ENCODE assay signal across 9 cellular contexts in genomic region chr22:45010532-45010900, GRCh38. TPM values are rescaled to one million over a fixed set of nuclear protein-coding genes. Genes with fewer than 3 reads are reported as not detected.
A peak's percentile ranks its signal among the peaks of the same experiment; 100 is the strongest.
DNase-seq lines count a peak whose midpoint lies in the region; ATAC-seq, FAIRE-seq and TF ChIP-seq lines count a peak whose summit lies in the region.
"Had no signal": no experiment of that assay in that cellular context is flagged by ENCODE, and none has a peak within 500 bp of the region (broad histone marks: within the 10 kb centered on the region; RNA-seq: fewer than 3 reads in every experiment).

No MANE protein-coding gene starts in this region.

- H4K5ac ChIP-seq in H1 (ENCODE audit: insufficient read length, low read depth, low read length), result no peak overlapping the region

- H4K8ac ChIP-seq in H1 (ENCODE audit: extremely low read depth, insufficient read depth, low read length), result no peak overlapping the region

- H3K4me3 ChIP-seq in H1 (ENCODE audit: extremely low read depth in 1 of 4, insufficient read depth in 2 of 4, low read depth in 3 of 4, low read length in 4 of 4), result peak overlapping the region; percentile 68 to 96 (median 74)
- H3K4me3 ChIP-seq in pancreas, result peak overlapping the region; percentile 10 to 42 (median 21)

- no peak overlapping the region for H3K14ac ChIP-seq in H1 (ENCODE audit: insufficient read length)

- DNase-seq in COR-L47 (lab: John Stamatoyannopoulos, UW), result peak; percentile 30
- peak; percentile 64 for DNase-seq in NCI-H69 (lab: John Stamatoyannopoulos, UW)
- DNase-seq in H1 (ENCODE audit: low read depth in 1 of 2, low spot score in 2 of 2), result no peak
- DNase-seq in pancreas, result no peak
- DNase-seq in NCI-H2081 treated with DMSO at 0.1 percent for 48 hours (lab: John Stamatoyannopoulos, UW), result no peak
- no peak for DNase-seq in HK-2 (ENCODE audit: unreplicated experiment)
- no peak for DNase-seq in activated CD8-positive, alpha-beta memory T cell treated with anti-CD3 and anti-CD28 coated beads for 24 hours
- no peak for DNase-seq in NCI-H524 (lab: John Stamatoyannopoulos, UW)

- FAIRE-seq in H1 (lab: Jason Lieb, UNC) (no peak), pancreas (lab: Jason Lieb, UNC) (no peak)

- H2BK15ac ChIP-seq in H1 (ENCODE audit: low read length), result no peak overlapping the region

- no peak overlapping the region for H2BK120ac ChIP-seq in H1 (replicated peaks; ENCODE audit: low read depth, low read length)

- no peak for TF ChIP-seq EP300 in H1 (IDR thresholded peaks at IDR 0.05; ENCODE audit: borderline replicate concordance in 1 of 2, low read depth in 2 of 2, low read length in 2 of 2)

- H2AFZ ChIP-seq in H1 (ENCODE audit: low read length), result no peak overlapping the region

- POLR2A ChIA-PET in H1 (lab: Charles Lee; ENCODE audit: partially characterized antibody), result interaction anchor here (9.0 kb wide), 1 partner anchor 33 kb away, joined by 204 read pairs; no protein-coding TSS in a partner anchor

- peak overlapping the region; percentile 83 for H3K18ac ChIP-seq in H1 (ENCODE audit: extremely low read depth, low read length)

- H3K9me3 ChIP-seq in H1 (ENCODE audit: insufficient read depth in 2 of 2, low read depth in 1 of 2, low read length in 1 of 2), result no peaks in the 10 kb centered on the region
- H3K9me3 ChIP-seq in pancreas, result no peaks in the 10 kb centered on the region
- H3K9me3 ChIP-seq: neutrophil had no signal

- H3K27ac ChIP-seq in H1 (ENCODE audit: low read depth, low read length) (no peak overlapping the region), pancreas (no peak overlapping the region)
- H3K27ac ChIP-seq: neutrophil had no signal

- H3K23me2 ChIP-seq in H1 (ENCODE audit: low read depth, low read length), result peaks cover 6% of the 10 kb centered on the region; the same call in 1 of the 2 replicates

- H3K23ac ChIP-seq in H1 (ENCODE audit: insufficient read length), result no peak overlapping the region

- no peak overlapping the region for H3K56ac ChIP-seq in H1 (replicated peaks; ENCODE audit: insufficient read length, low read depth, low read length)

- H3K27me3 ChIP-seq in H1 (replicated peaks in 1 of 4; ENCODE audit: control insufficient read depth in 3 of 4, extremely low read depth in 1 of 4, insufficient read depth in 3 of 4, low read length in 3 of 4), result no peaks in the 10 kb centered on the region
- H3K27me3 ChIP-seq in pancreas, result peaks cover 0 to 17% (median 3%) of the 10 kb centered on the region in 4 donors

- peak overlapping the region in 3 of 4 experiments; percentile 42 to 84 (median 83); a peak in 5 of 7 replicates for H3K9ac ChIP-seq in H1 (replicated peaks in 1 of 4; ENCODE audit: extremely low read depth in 1 of 4, low read depth in 3 of 4, low read length in 3 of 4)

- ATAC-seq in pancreas, result no peak

- H3K79me1 ChIP-seq in H1 (ENCODE audit: low read depth, low read length), result no peaks in the 10 kb centered on the region; the same call in 1 of the 2 replicates

- H2BK12ac ChIP-seq in H1 (ENCODE audit: low read depth, low read length), result no peak overlapping the region

- TF ChIP-seq RAD21 in H1 (IDR thresholded peaks at IDR 0.05 in 1 of 2, conservative IDR thresholded peaks at IDR 0.05 in 1 of 2; ENCODE audit: low read depth in 2 of 2, low read length in 2 of 2), result no peak

- no peak overlapping the region for H2BK20ac ChIP-seq in H1 (ENCODE audit: low read length)

- peaks cover 5 to 22% of the 10 kb centered on the region in 2 experiments for H3K79me2 ChIP-seq in H1 (ENCODE audit: control insufficient read depth in 1 of 2, insufficient read depth in 2 of 2, low read length in 2 of 2)

- peak overlapping the region; percentile 81 for H2BK5ac ChIP-seq in H1 (ENCODE audit: low read depth, low read length)

- H3K4ac ChIP-seq in H1 (replicated peaks; ENCODE audit: insufficient read length, low read depth, low read length), result no peak overlapping the region

- 16% methylated on average over 17 of the region's 17 CpGs; no CpG with 5 or more reads in 1 of the 2 experiments for WGBS in H1 (ENCODE audit: extremely low coverage in 1 of 2, insufficient coverage in 1 of 2, insufficient read length in 1 of 2, insufficient replicate concordance in 2 of 2, low coverage in 1 of 2, low lambda C conversion rate in 2 of 2, missing lambda C conversion rate in 1 of 2), 2 experiments
- WGBS in pancreas, 2 donors, result 2 to 3% methylated on average over 17 of the region's 17 CpGs

- H4K20me1 ChIP-seq in H1 (replicated peaks in 1 of 2; ENCODE audit: control insufficient read depth in 1 of 2, insufficient read depth in 2 of 2, low read length in 2 of 2), result peaks cover under 1 to 1% of the 10 kb centered on the region in 2 experiments

- TF ChIP-seq CTCF in H1 (IDR thresholded peaks at IDR 0.05; ENCODE audit: control extremely low read depth in 1 of 3, insufficient read depth in 1 of 3, low read depth in 1 of 3, low read length in 3 of 3) (no peak), pancreas (IDR thresholded peaks at IDR 0.05) (no peak)

- intact Hi-C loops in pancreas (cut with DNase I), result no loop called here

- H3K4me2 ChIP-seq in H1 (ENCODE audit: insufficient read depth in 1 of 2, low read depth in 2 of 2, low read length in 2 of 2), result peak overlapping the region; percentile 76 to 83

- H3K36me3 ChIP-seq in H1 (ENCODE audit: control insufficient read depth in 2 of 4, insufficient read depth in 4 of 4, low read length in 3 of 4) (peaks cover 0 to 9% (median under 1%) of the 10 kb centered on the region in 4 experiments; a peak in 2 of 8 replicates), pancreas (no peaks in the 10 kb centered on the region)
- H3K36me3 ChIP-seq: neutrophil had no signal

- no peak overlapping the region for H4K91ac ChIP-seq in H1 (replicated peaks; ENCODE audit: insufficient read length, low read length)

- CTCF ChIA-PET in H1 (lab: Charles Lee; ENCODE audit: partially characterized antibody), result interaction anchor here (0.6 to 1.3 kb wide), 2 partner anchors 73 to 88 kb away, joined by 3 read pairs; no protein-coding TSS in a partner anchor

- no peak for TF ChIP-seq POLR2A in H1 (IDR thresholded peaks at IDR 0.05; ENCODE audit: control extremely low read depth in 1 of 2, low read depth in 2 of 2, low read length in 2 of 2)

- no peak overlapping the region for H2AK5ac ChIP-seq in H1 (ENCODE audit: low read depth, low read length)

- peaks cover 0 to 20% (median 11%) of the 10 kb centered on the region in 4 experiments; a peak in 6 of 7 replicates for H3K4me1 ChIP-seq in H1 (replicated peaks in 1 of 4; ENCODE audit: control insufficient read depth in 3 of 4, insufficient read depth in 4 of 4, low read length in 3 of 4)
- peaks cover 8 to 12% (median 11%) of the 10 kb centered on the region in 3 donors for H3K4me1 ChIP-seq in pancreas

TF ChIP-seq in H1, 55 proteins besides CTCF, POLR2A, EP300 and RAD21:
- TF ChIP-seq YY1 (IDR thresholded peaks at IDR 0.05; ENCODE audit: low read depth, low read length), result 0 out of 2 replicates have a peak, but pooled peaks have one; percentile 18
- TF ChIP-seq BRCA1 (IDR thresholded peaks at IDR 0.05; ENCODE audit: low read depth, low read length), result no peak
TF ChIP-seq in H1: peak in this region for 1.

RNA-seq across cellular contexts. Expression of gene PHF21B, which starts 0.7 kb away (rescaled TPM):
- total RNA-seq in H1 (2021; fragmentation: NEBNext Ultra II Directional; extraction: Animal tissue kit (Norgen Biotek cat#: 25700)), result 57.2 and 68.1 TPM in 2 replicates
- polyA plus RNA-seq in H1 (2011; rRNA removed) (19.3 and 24.7 TPM in 2 replicates), pancreas (1 to 10 TPM in 1 of 2 donors, under 1 TPM in 1; 0.57 to 2.9 TPM)
- 25.0 TPM for polyA plus RNA-seq in H1 (2011; cell fraction: cytosol; rRNA removed)
- 90.7 TPM for polyA plus RNA-seq in H1 (2011; cell fraction: nucleus; rRNA removed)
- polyA plus RNA-seq in H1 (2012, experiment 1 of 2), result 21.1 to 32.7 TPM (median 27.9 TPM) in 4 replicates
- polyA plus RNA-seq in H1 (2012, experiment 2 of 2), result 6.5 TPM
- polyA plus RNA-seq in H1 (2013, experiment 1 of 2), result 18.8 TPM
- 14.5 TPM for polyA plus RNA-seq in H1 (2013, experiment 2 of 2)
- 41.2 and 52.3 TPM in 2 replicates for polyA minus RNA-seq in H1 (2011; rRNA and poly(A)+ RNA removed)
- 47.8 TPM for polyA minus RNA-seq in H1 (2011; cell fraction: cytosol; rRNA and poly(A)+ RNA removed)
- polyA minus RNA-seq in H1 (2011; cell fraction: nucleus; rRNA and poly(A)+ RNA removed), result 135 TPM
- 1 to 10 TPM in 1 of 6 donors, under 1 TPM in 4, not detected in 1; 0.34 to 1.4 (median 0.57) TPM for total RNA-seq in pancreas

Comparison
In these comparisons a context has a peak if more than half of its experiments do, and no peak if none do; other contexts are left out.
1. DNase-seq: peak in COR-L47 (single experiment) and NCI-H69 (single experiment); none in H1 (0 of 2), pancreas (0 of 6), NCI-H2081 treated with DMSO at 0.1 percent for 48 hours (single experiment), HK-2 (single experiment), activated CD8-positive, alpha-beta memory T cell treated with anti-CD3 and anti-CD28 coated beads for 24 hours (single experiment) and NCI-H524 (0 of 2).
2. RNA of gene PHF21B, which starts 0.7 kb away (total RNA-seq): 57.2 to 68.1 TPM in H1; 0.34 to 1.4 TPM in pancreas; every median in the first group is over 10 times any median in the second.